ENCODE assay signal across 1 cellular context in genomic region chr1:16013908-16014258, GRCh38.
TF ChIP-seq lines count a peak whose summit lies in the region.

No MANE protein-coding gene starts in this region.

TF ChIP-seq in GM12878, 131 proteins besides CTCF, POLR2A, EP300 and RAD21:
- TF ChIP-seq ETV6 (conservative IDR thresholded peaks at IDR 0.05 in 1 of 2, IDR thresholded peaks at IDR 0.05 in 1 of 2; ENCODE audit: borderline replicate concordance in 1 of 2, low read depth in 1 of 2) (no peak), PAX5 (IDR thresholded peaks at IDR 0.05; ENCODE audit: borderline replicate concordance, low read depth, low read length) (no peak), SUZ12 (IDR thresholded peaks at IDR 0.05; ENCODE audit: unreplicated experiment) (no peak), POLR2AphosphoS5 (IDR thresholded peaks at IDR 0.05; ENCODE audit: low read length) (no peak), RFX5 (IDR thresholded peaks at IDR 0.05; ENCODE audit: low read depth, low read length) (no peak), CREB1 (IDR thresholded peaks at IDR 0.05; ENCODE audit: low read depth) (no peak), BRCA1 (IDR thresholded peaks at IDR 0.05; ENCODE audit: low read depth, low read length) (no peak), SREBF2 (IDR thresholded peaks at IDR 0.05; ENCODE audit: low read length) (no peak), SP1 (IDR thresholded peaks at IDR 0.05; ENCODE audit: low read depth, low read length) (no peak), FOXM1 (IDR thresholded peaks at IDR 0.05; ENCODE audit: low read depth, low read length) (no peak), LARP7 (IDR thresholded peaks at IDR 0.05) (no peak), ZNF217 (IDR thresholded peaks at IDR 0.05) (no peak), BCL3 (IDR thresholded peaks at IDR 0.05; ENCODE audit: borderline replicate concordance, insufficient read depth, low read depth, low read length, poor library complexity, severe bottlenecking) (no peak), RBBP5 (conservative IDR thresholded peaks at IDR 0.05) (no peak), BHLHE40 (IDR thresholded peaks at IDR 0.05; ENCODE audit: borderline replicate concordance in 1 of 2, low read depth in 2 of 2, low read length in 1 of 2) (no peak), NBN (IDR thresholded peaks at IDR 0.05) (no peak), MYB (IDR thresholded peaks at IDR 0.05; ENCODE audit: borderline replicate concordance, low read depth, low read length) (no peak)
